Comparison of ENCODE assay signal across 9 cellular contexts in the genomic region with DNA sequence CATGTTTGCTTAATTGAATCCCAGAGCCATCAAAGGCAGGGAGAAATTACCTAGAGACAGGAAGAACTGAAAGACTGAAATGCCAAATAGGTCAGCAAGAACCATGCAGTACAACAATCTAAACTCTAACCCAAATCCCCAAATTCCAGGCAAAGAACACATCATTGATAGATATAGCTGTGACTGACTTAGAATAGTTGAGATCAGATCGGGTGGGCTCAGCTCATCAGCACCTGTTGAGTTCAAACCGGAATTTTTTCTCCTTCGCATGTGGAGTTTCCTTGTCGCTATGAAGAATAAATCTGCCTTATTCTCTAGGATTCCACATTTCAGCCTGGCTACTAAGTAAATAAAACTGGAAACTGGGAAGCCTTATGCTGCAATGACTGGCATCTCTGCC. TPM values are rescaled to one million over a fixed set of nuclear protein-coding genes. Genes with fewer than 3 reads are reported as not detected.
A peak's percentile ranks its signal among the peaks of the same experiment; 100 is the strongest.
DNase-seq lines count a peak whose midpoint lies in the region; ATAC-seq, FAIRE-seq and TF ChIP-seq lines count a peak whose summit lies in the region.
"Had no signal": no experiment of that assay in that cellular context is flagged by ENCODE, and none has a peak within 500 bp of the region (broad histone marks: within the 10 kb centered on the region; RNA-seq: fewer than 3 reads in every experiment).

No MANE protein-coding gene starts in this region.

- no peak overlapping the region for H3K27ac ChIP-seq in H1 (ENCODE audit: low read depth, low read length)

- H2BK20ac ChIP-seq in H1 (ENCODE audit: low read length) = no peak overlapping the region

- no peaks in the 10 kb centered on the region for H3K36me3 Mint-ChIP-seq in neural crest cell (ENCODE audit: low read depth)

- WGBS in H1 (ENCODE audit: extremely low coverage in 1 of 2, insufficient coverage in 1 of 2, insufficient read length in 1 of 2, insufficient replicate concordance in 2 of 2, low coverage in 1 of 2, low lambda C conversion rate in 2 of 2, missing lambda C conversion rate in 1 of 2), 2 experiments = 89% methylated on average over 4 of the region's 4 CpGs; no CpG with 5 or more reads in 1 of the 2 experiments

- TF ChIP-seq EP300 in H1 (IDR thresholded peaks at IDR 0.05; ENCODE audit: borderline replicate concordance in 1 of 2, low read depth in 2 of 2, low read length in 2 of 2) = no peak

- no peak overlapping the region for H2BK5ac ChIP-seq in H1 (ENCODE audit: low read depth, low read length)

- no peak overlapping the region for H2BK120ac ChIP-seq in H1 (replicated peaks; ENCODE audit: low read depth, low read length)

- H4K91ac ChIP-seq in H1 (replicated peaks; ENCODE audit: insufficient read length, low read length) = no peak overlapping the region

- H3K56ac ChIP-seq in H1 (replicated peaks; ENCODE audit: insufficient read length, low read depth, low read length) = no peak overlapping the region

- TF ChIP-seq POLR2A in NB4 (IDR thresholded peaks at IDR 0.05; ENCODE audit: extremely low read depth, insufficient read length) (no peak), H1 (IDR thresholded peaks at IDR 0.05; ENCODE audit: control extremely low read depth in 1 of 2, low read depth in 2 of 2, low read length in 2 of 2) (no peak), H54 (IDR thresholded peaks at IDR 0.05; ENCODE audit: low read depth, low read length) (no peak)

- H3K4me3 ChIP-seq in BE2C (ENCODE audit: low read depth, low read length) (peak overlapping the region; percentile 95), NB4 (ENCODE audit: low read depth, low read length) (peak overlapping the region; percentile 87), H1 (ENCODE audit: extremely low read depth in 1 of 4, insufficient read depth in 2 of 4, low read depth in 3 of 4, low read length in 4 of 4) (peak overlapping the region; percentile 86 to 97 (median 92))

- H3K9me3 Mint-ChIP-seq in neural crest cell = no peaks in the 10 kb centered on the region

- no peak overlapping the region for H2AFZ ChIP-seq in H1 (ENCODE audit: low read length)

- TF ChIP-seq RAD21 in H1 (IDR thresholded peaks at IDR 0.05 in 1 of 2, conservative IDR thresholded peaks at IDR 0.05 in 1 of 2; ENCODE audit: low read depth in 2 of 2, low read length in 2 of 2) = no peak

- CTCF ChIA-PET in H1 (lab: Charles Lee; ENCODE audit: partially characterized antibody) = interaction anchor here (0.6 to 0.7 kb wide), 4 partner anchors 27 to 1441 kb away, joined by 3 to 7 read pairs (median 4); no protein-coding TSS in a partner anchor

- FAIRE-seq in H1 (lab: Jason Lieb, UNC) (no peak), H54 (lab: Jason Lieb, UNC) (no peak)
- FAIRE-seq: GM12891 had no signal

- H3K27me3 ChIP-seq in BE2C (no peaks in the 10 kb centered on the region), H1 (replicated peaks in 1 of 4; ENCODE audit: control insufficient read depth in 3 of 4, extremely low read depth in 1 of 4, insufficient read depth in 3 of 4, low read length in 3 of 4) (no peaks in the 10 kb centered on the region)

- no peak overlapping the region for H4K5ac ChIP-seq in H1 (ENCODE audit: insufficient read length, low read depth, low read length)

- no peaks in the 10 kb centered on the region for H3K79me1 ChIP-seq in H1 (ENCODE audit: low read depth, low read length)

- H3K9me3 ChIP-seq in BE2C = no peaks in the 10 kb centered on the region
- H3K9me3 ChIP-seq in H1 (ENCODE audit: insufficient read depth in 2 of 2, low read depth in 1 of 2, low read length in 1 of 2) = no peaks in the 10 kb centered on the region

- peaks cover 7 to 43% of the 10 kb centered on the region in 2 experiments; a peak in 3 of 4 replicates for H3K79me2 ChIP-seq in H1 (ENCODE audit: control insufficient read depth in 1 of 2, insufficient read depth in 2 of 2, low read length in 2 of 2)

- H3K9ac ChIP-seq in H1 (replicated peaks in 1 of 4; ENCODE audit: extremely low read depth in 1 of 4, low read depth in 3 of 4, low read length in 3 of 4) = no peak overlapping the region

- no peak overlapping the region for H3K4ac ChIP-seq in H1 (replicated peaks; ENCODE audit: insufficient read length, low read depth, low read length)

- peak overlapping the region; percentile 99 for H3K4me3 Mint-ChIP-seq in neural crest cell

- no peak for TF ChIP-seq CTCF in BE2C (IDR thresholded peaks at IDR 0.05; ENCODE audit: low read depth, low read length)
- no peak for TF ChIP-seq CTCF in NB4 (IDR thresholded peaks at IDR 0.05; ENCODE audit: low read depth, low read length)
- no peak for TF ChIP-seq CTCF in H1 (IDR thresholded peaks at IDR 0.05; ENCODE audit: control extremely low read depth in 1 of 3, insufficient read depth in 1 of 3, low read depth in 1 of 3, low read length in 3 of 3)
- no peak for TF ChIP-seq CTCF in neural crest cell (conservative IDR thresholded peaks at IDR 0.05)

- peaks cover 3% of the 10 kb centered on the region; the same call in 1 of the 2 replicates for H3K4me1 ChIP-seq in BE2C
- H3K4me1 ChIP-seq in H1 (replicated peaks in 1 of 4; ENCODE audit: control insufficient read depth in 3 of 4, insufficient read depth in 4 of 4, low read length in 3 of 4) = peaks cover 3 to 15% (median 6%) of the 10 kb centered on the region in 4 experiments; a peak in 4 of 7 replicates

- H3K27ac Mint-ChIP-seq in neural crest cell (ENCODE audit: unreplicated experiment) = peak overlapping the region; percentile 59

- no peak overlapping the region for H3K14ac ChIP-seq in H1 (ENCODE audit: insufficient read length)

- no peak overlapping the region for H4K8ac ChIP-seq in H1 (ENCODE audit: extremely low read depth, insufficient read depth, low read length)

- ATAC-seq in HG03354 (IDR thresholded peaks at IDR 0.05; ENCODE audit: poor library complexity, severe bottlenecking, unreplicated experiment) = no peak
- no peak for ATAC-seq in HG03175 (IDR thresholded peaks at IDR 0.05; ENCODE audit: unreplicated experiment)

- H3K23me2 ChIP-seq in H1 (ENCODE audit: low read depth, low read length) = peaks cover 7% of the 10 kb centered on the region

- no peak overlapping the region for H2BK15ac ChIP-seq in H1 (ENCODE audit: low read length)

- POLR2A ChIA-PET in H1 (lab: Charles Lee; ENCODE audit: partially characterized antibody) = interaction anchor here (0.6 kb wide), 2 partner anchors 364 to 574 kb away, joined by 3 to 4 read pairs; no protein-coding TSS in a partner anchor

- H4K20me1 ChIP-seq in H1 (replicated peaks in 1 of 2; ENCODE audit: control insufficient read depth in 1 of 2, insufficient read depth in 2 of 2, low read length in 2 of 2) = peaks cover 6 to 7% of the 10 kb centered on the region in 2 experiments

- no peak overlapping the region for H2AK5ac ChIP-seq in H1 (ENCODE audit: low read depth, low read length)

- no peak overlapping the region for H2BK12ac ChIP-seq in H1 (ENCODE audit: low read depth, low read length)

- H3K27me3 Mint-ChIP-seq in neural crest cell (ENCODE audit: low read depth) = no peaks in the 10 kb centered on the region

- H3K36me3 ChIP-seq in BE2C (peaks cover 1% of the 10 kb centered on the region; the same call in 1 of the 2 replicates), H1 (ENCODE audit: control insufficient read depth in 2 of 4, insufficient read depth in 4 of 4, low read length in 3 of 4) (no peaks in the 10 kb centered on the region)

- no peak for DNase-seq in BE2C
- DNase-seq in NB4 (ENCODE audit: low read depth) = no peak
- no peak for DNase-seq in H1 (ENCODE audit: low read depth in 1 of 2, low spot score in 2 of 2)
- DNase-seq in neural crest cell (ENCODE audit: low read depth, low spot score) = no peak
- DNase-seq in NCI-H2029 (lab: John Stamatoyannopoulos, UW) = no peak
- DNase-seq in H54 (ENCODE audit: insufficient read length, low spot score) = no peak

- no peak overlapping the region for H3K23ac ChIP-seq in H1 (ENCODE audit: insufficient read length)

- no peak overlapping the region for H3K18ac ChIP-seq in H1 (ENCODE audit: extremely low read depth, low read length)

- peak overlapping the region; percentile 79 to 94 for H3K4me2 ChIP-seq in H1 (ENCODE audit: insufficient read depth in 1 of 2, low read depth in 2 of 2, low read length in 2 of 2)

- peaks cover 46% of the 10 kb centered on the region for H3K4me1 Mint-ChIP-seq in neural crest cell

TF ChIP-seq in H1, 55 proteins besides CTCF, POLR2A, EP300 and RAD21:
- no peak for TF ChIP-seq SP1 (IDR thresholded peaks at IDR 0.05; ENCODE audit: low read depth, low read length)

RNA-seq across cellular contexts. Expression of gene ANKMY2, which starts 1.4 kb away (rescaled TPM):
- 12.6 TPM for polyA plus RNA-seq in BE2C (2012; ENCODE audit: insufficient read depth, insufficient read length, low read depth)
- total RNA-seq in H1 (2021; fragmentation: NEBNext Ultra II Directional; extraction: Animal tissue kit (Norgen Biotek cat#: 25700)) = 9.3 and 9.6 TPM in 2 replicates
- polyA plus RNA-seq in H1 (2011; rRNA removed) = 3.8 and 5.2 TPM in 2 replicates
- 8.8 TPM for polyA plus RNA-seq in H1 (2011; cell fraction: cytosol; rRNA removed)
- polyA plus RNA-seq in H1 (2011; cell fraction: nucleus; rRNA removed) = 3.3 TPM
- 6.6 to 15.1 TPM (median 9.7 TPM) in 4 replicates for polyA plus RNA-seq in H1 (2012, experiment 1 of 2)
- 0.77 TPM for polyA plus RNA-seq in H1 (2012, experiment 2 of 2)
- polyA plus RNA-seq in H1 (2013, experiment 1 of 2) = 5.9 TPM
- 6.8 TPM for polyA plus RNA-seq in H1 (2013, experiment 2 of 2)
- polyA minus RNA-seq in H1 (2011; rRNA and poly(A)+ RNA removed) = 10.8 and 17.4 TPM in 2 replicates
- 4.1 TPM for polyA minus RNA-seq in H1 (2011; cell fraction: cytosol; rRNA and poly(A)+ RNA removed)
- 7.4 TPM for polyA minus RNA-seq in H1 (2011; cell fraction: nucleus; rRNA and poly(A)+ RNA removed)
- total RNA-seq in neural crest cell = 24.7 and 25.0 TPM in 2 replicates

RNA-seq across cellular contexts. Expression of gene BZW2, which starts 1.8 kb away (rescaled TPM):
- 163 TPM for polyA plus RNA-seq in BE2C (2012; ENCODE audit: insufficient read depth, insufficient read length, low read depth)
- 98.4 and 103 TPM in 2 replicates for total RNA-seq in H1 (2021; fragmentation: NEBNext Ultra II Directional; extraction: Animal tissue kit (Norgen Biotek cat#: 25700))
- 26.0 and 32.3 TPM in 2 replicates for polyA plus RNA-seq in H1 (2011; rRNA removed)
- polyA plus RNA-seq in H1 (2011; cell fraction: cytosol; rRNA removed) = 52.7 TPM
- 30.7 TPM for polyA plus RNA-seq in H1 (2011; cell fraction: nucleus; rRNA removed)
- polyA plus RNA-seq in H1 (2012, experiment 1 of 2) = 82.8 to 107 TPM (median 92.9 TPM) in 4 replicates
- 19.8 TPM for polyA plus RNA-seq in H1 (2012, experiment 2 of 2)
- polyA plus RNA-seq in H1 (2013, experiment 1 of 2) = 84.6 TPM
- polyA plus RNA-seq in H1 (2013, experiment 2 of 2) = 88.8 TPM
- polyA minus RNA-seq in H1 (2011; rRNA and poly(A)+ RNA removed) = 34.5 and 44.4 TPM in 2 replicates
- polyA minus RNA-seq in H1 (2011; cell fraction: cytosol; rRNA and poly(A)+ RNA removed) = 39.7 TPM
- polyA minus RNA-seq in H1 (2011; cell fraction: nucleus; rRNA and poly(A)+ RNA removed) = 31.1 TPM
- total RNA-seq in neural crest cell = 98.2 and 108 TPM in 2 replicates
